30 cellular contexts compared by ENCODE assay signal in the genomic region with DNA sequence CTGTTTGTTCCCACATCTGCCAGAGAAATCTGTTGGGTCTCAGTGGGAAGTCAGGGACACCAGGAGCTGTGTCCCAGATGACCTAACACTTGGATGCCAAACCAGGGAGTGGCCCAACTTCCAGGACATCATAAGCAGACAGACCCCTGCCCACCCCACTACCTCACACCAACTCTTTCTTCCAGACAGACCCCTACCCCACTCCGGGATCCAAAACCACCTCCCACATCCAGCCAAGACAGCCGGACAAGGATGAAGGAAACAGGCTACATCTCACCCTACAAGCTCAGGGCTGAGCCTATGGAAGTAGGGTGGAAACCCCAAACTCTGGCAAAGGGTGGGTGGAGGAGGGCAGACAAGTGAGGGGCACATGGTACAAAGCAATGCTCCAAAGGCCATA. TPM values are rescaled to one million over a fixed set of nuclear protein-coding genes. Genes with fewer than 3 reads are reported as not detected.
DNase-seq lines count a peak whose midpoint lies in the region; ATAC-seq, FAIRE-seq and TF ChIP-seq lines count a peak whose summit lies in the region.
"Had no signal": no experiment of that assay in that cellular context is flagged by ENCODE, and none has a peak within 500 bp of the region (broad histone marks: within the 10 kb centered on the region; RNA-seq: fewer than 3 reads in every experiment).

No MANE protein-coding gene starts in this region.

- in situ Hi-C loops in IMR-90 (cut with MboI; ENCODE audit: low sequenced_read_pairs) = no loop called here

- no TSS peak for BruUV-seq in IMR-90 (replicated peaks; lab: Mats Ljungman, UMichigan)

- no peak overlapping the region for H2AK9ac ChIP-seq in IMR-90 (replicated peaks; ENCODE audit: low read depth, low read length, poor library complexity)

- H3K9me1 ChIP-seq in IMR-90 (ENCODE audit: insufficient read depth, low read length) = peaks cover 14% of the 10 kb centered on the region

- H3K4me2 ChIP-seq in IMR-90 (ENCODE audit: low read depth, low read length) = no peak overlapping the region
- H3K4me2 ChIP-seq in astrocyte (ENCODE audit: low read length) = no peak overlapping the region
- no peak overlapping the region for H3K4me2 ChIP-seq in neural cell (ENCODE audit: low read length)

- 0 out of 2 replicates have a peak, but pooled peaks cover 2% of the 10 kb centered on the region for H3K36me3 ChIP-seq in IMR-90 (ENCODE audit: control insufficient read depth, insufficient read depth, low read length)
- no peaks in the 10 kb centered on the region for H3K36me3 ChIP-seq in astrocyte (ENCODE audit: insufficient read depth, low read length)
- H3K36me3 ChIP-seq in neural cell (ENCODE audit: insufficient read depth, low read length) = no peaks in the 10 kb centered on the region
- peaks cover 12 to 34% (median 22%) of the 10 kb centered on the region in 3 donors for H3K36me3 ChIP-seq in tibial artery
- H3K36me3 ChIP-seq: uterus had no signal

- H2BK20ac ChIP-seq in IMR-90 (ENCODE audit: low read depth, low read length) = no peak overlapping the region

- H3K4me3 Mint-ChIP-seq in astrocyte (ENCODE audit: unreplicated experiment) (peak overlapping the region; percentile 27), chondrocyte (ENCODE audit: unreplicated experiment) (no peak overlapping the region)
- H3K4me3 Mint-ChIP-seq: activated B cell treated with CpG ODN at 0.5 μM for 24 hours; activated T-cell treated with anti-CD3 and anti-CD28 coated beads, Interleukin-2, amount 50 U/mL, for 4 hours had no signal

- H3K27ac Mint-ChIP-seq in astrocyte (ENCODE audit: unreplicated experiment) (no peak overlapping the region), chondrocyte (ENCODE audit: unreplicated experiment) (no peak overlapping the region)
- H3K27ac Mint-ChIP-seq: activated B cell treated with CpG ODN at 0.5 μM for 24 hours had no signal

- no CpG with 5 or more reads among the region's 2 CpGs for WGBS in IMR-90 (ENCODE audit: extremely low coverage in 2 of 2, insufficient read length in 1 of 2), 2 experiments

- H3K9me3 ChIP-seq in IMR-90 (ENCODE audit: control insufficient read depth, insufficient read depth, low read length) = no peaks in the 10 kb centered on the region
- no peaks in the 10 kb centered on the region for H3K9me3 ChIP-seq in astrocyte (ENCODE audit: insufficient read depth, low read depth, low read length)
- no peaks in the 10 kb centered on the region for H3K9me3 ChIP-seq in neural cell (ENCODE audit: low read length)
- no peaks in the 10 kb centered on the region for H3K9me3 ChIP-seq in tibial artery
- H3K9me3 ChIP-seq: Caco-2, uterus had no signal

- intact Hi-C loops in IMR-90 (cut with micrococcal nuclease) (no loop called here), tibial artery (cut with DNase I; ENCODE audit: low total_unique reads) (loop anchor here (5.0 kb wide), 1 partner anchor 47 kb away; the partner anchor contains the start of gene G6PC3)

- H3K4me3 ChIP-seq in IMR-90 (ENCODE audit: insufficient read depth, low read depth, low read length) = no peak overlapping the region
- no peak overlapping the region for H3K4me3 ChIP-seq in astrocyte (ENCODE audit: insufficient read depth, low read depth, low read length)
- H3K4me3 ChIP-seq in neural cell (ENCODE audit: low read length) = peak overlapping the region; percentile 16
- H3K4me3 ChIP-seq in tibial artery = no peak overlapping the region
- H3K4me3 ChIP-seq: uterus had no signal

- H3K36me3 Mint-ChIP-seq in astrocyte (ENCODE audit: low read depth, unreplicated experiment) = peaks cover 14% of the 10 kb centered on the region
- H3K36me3 Mint-ChIP-seq in chondrocyte (ENCODE audit: low read depth) = peaks cover 3% of the 10 kb centered on the region

- no peak for ATAC-seq in IMR-90 (ENCODE audit: low read depth)
- ATAC-seq: activated T-cell treated with anti-CD3 and anti-CD28 coated beads, Interleukin-2, amount 50 U/mL, for 4 hours; left colon; naive thymus-derived CD8-positive, alpha-beta T cell had no signal

- no peak overlapping the region for H3K4ac ChIP-seq in IMR-90 (ENCODE audit: low read depth, low read length)

- no peaks in the 10 kb centered on the region for H3K27me3 ChIP-seq in IMR-90 (ENCODE audit: control insufficient read depth, insufficient read depth, low read length)
- no peaks in the 10 kb centered on the region for H3K27me3 ChIP-seq in astrocyte (ENCODE audit: insufficient read depth, low read length)
- H3K27me3 ChIP-seq in neural cell (ENCODE audit: insufficient read depth, low read depth, low read length) = no peaks in the 10 kb centered on the region
- no peaks in the 10 kb centered on the region for H3K27me3 ChIP-seq in tibial artery
- H3K27me3 ChIP-seq: uterus had no signal

- H3K23ac ChIP-seq in IMR-90 (ENCODE audit: low read depth, low read length) = no peak overlapping the region

- H3K4me1 ChIP-seq in IMR-90 (ENCODE audit: control insufficient read depth, insufficient read depth, low read length) (peaks cover 5% of the 10 kb centered on the region; the same call in 1 of the 2 replicates), astrocyte (ENCODE audit: insufficient read depth, low read length) (peaks cover 7% of the 10 kb centered on the region), tibial artery (peaks cover 0 to 84% (median 57%) of the 10 kb centered on the region in 4 donors)

- no peak overlapping the region for H2BK5ac ChIP-seq in IMR-90 (ENCODE audit: low read depth, low read length, poor library complexity, severe bottlenecking)

- no peaks in the 10 kb centered on the region for H3F3A ChIP-seq in neural cell (ENCODE audit: insufficient read depth, low read length, poor library complexity, severe bottlenecking)

- no peaks in the 10 kb centered on the region for H3K9me3 Mint-ChIP-seq in astrocyte (ENCODE audit: unreplicated experiment)
- no peaks in the 10 kb centered on the region for H3K9me3 Mint-ChIP-seq in chondrocyte (ENCODE audit: low read depth)
- H3K9me3 Mint-ChIP-seq: activated B cell treated with CpG ODN at 0.5 μM for 24 hours; activated T-cell treated with anti-CD3 and anti-CD28 coated beads, Interleukin-2, amount 50 U/mL, for 4 hours; H9; immature natural killer cell; naive thymus-derived CD8-positive, alpha-beta T cell had no signal

- H3K9ac ChIP-seq in IMR-90 (ENCODE audit: low read depth, low read length) (no peak overlapping the region), astrocyte (ENCODE audit: low read length) (no peak overlapping the region), neural cell (ENCODE audit: low read length) (no peak overlapping the region)

- no peak for TF ChIP-seq POLR2A in IMR-90 (IDR thresholded peaks at IDR 0.05; ENCODE audit: low read depth, low read length)

- no peak overlapping the region for H4K91ac ChIP-seq in IMR-90 (ENCODE audit: insufficient read depth, low read depth, low read length)

- no peak overlapping the region for H3K14ac ChIP-seq in IMR-90 (replicated peaks; ENCODE audit: low read depth, low read length)

- H4K20me1 ChIP-seq in IMR-90 (ENCODE audit: insufficient read depth, low read length) (peaks cover 52% of the 10 kb centered on the region), astrocyte (ENCODE audit: insufficient read depth, low read length) (peaks cover 69% of the 10 kb centered on the region), neural cell (ENCODE audit: insufficient read depth) (peaks cover 11% of the 10 kb centered on the region)

- TF ChIP-seq EP300 in neural cell (conservative IDR thresholded peaks at IDR 0.05; ENCODE audit: poor library complexity, severe bottlenecking) = no peak

- H3K18ac ChIP-seq in IMR-90 (ENCODE audit: low read depth, low read length) = no peak overlapping the region

- POLR2A ChIA-PET in IMR-90 (lab: Charles Lee; ENCODE audit: unreplicated experiment) = no interaction called here

- H2BK15ac ChIP-seq in IMR-90 (ENCODE audit: low read depth, low read length) = no peak overlapping the region

- CTCF ChIA-PET in IMR-90 (lab: Yijun Ruan, JAX) = no interaction called here

- H3K4me1 Mint-ChIP-seq in astrocyte (ENCODE audit: low read depth, unreplicated experiment) (peaks cover 22% of the 10 kb centered on the region), chondrocyte (ENCODE audit: low read depth) (peaks cover 23% of the 10 kb centered on the region)

- DNase-seq in IMR-90 (no peak), astrocyte (ENCODE audit: low read depth) (no peak), tibial artery (no peak), HuH-7 (ENCODE audit: low spot score) (no peak), chondrocyte (ENCODE audit: low spot score) (no peak), HUDEP-2 (lab: John Stamatoyannopoulos, UW; ENCODE audit: unreplicated experiment in 76 of 76) (no peak)
- DNase-seq: activated B cell treated with CpG ODN at 0.5 μM for 24 hours; activated CD4-positive, alpha-beta T cell treated with anti-CD3 and anti-CD28 coated beads, Interleukin-2, amount 50 U/mL, for 1 hour; activated T-cell treated with anti-CD3 and anti-CD28 coated beads, Interleukin-2, amount 50 U/mL, for 4 hours; C1 segment of cervical spinal cord; Caco-2; H9; immature natural killer cell; left colon; MV-4-11; NCI-H1436 treated with DMSO at 0.1 percent for 48 hours; NCI-H2081 treated with DMSO at 0.1 percent for 48 hours; NCI-H345; stimulated activated naive CD4-positive, alpha-beta T cell; uterus had no signal

- FAIRE-seq in astrocyte (lab: Jason Lieb, UNC) = no peak
- FAIRE-seq: endothelial cell of umbilical vein, G401.6, RCC 7860 had no signal

- H3K79me1 ChIP-seq in IMR-90 (ENCODE audit: low read depth in 1 of 2, low read length in 2 of 2) = peaks cover 11 to 85% of the 10 kb centered on the region in 2 experiments

- H3K79me2 ChIP-seq in astrocyte (ENCODE audit: insufficient read depth, low read length) (peaks cover 30% of the 10 kb centered on the region), neural cell (replicated peaks; ENCODE audit: insufficient read depth, low read length) (peaks cover 53% of the 10 kb centered on the region)

- TF ChIP-seq RAD21 in IMR-90 (IDR thresholded peaks at IDR 0.05; ENCODE audit: low read length) (no peak), neural cell (conservative IDR thresholded peaks at IDR 0.05) (no peak)

- TF ChIP-seq CTCF in IMR-90 (conservative IDR thresholded peaks at IDR 0.05; ENCODE audit: low read depth, low read length) (no peak), astrocyte (IDR thresholded peaks at IDR 0.05; ENCODE audit: insufficient read depth, low read depth, low read length) (no peak), neural cell (IDR thresholded peaks at IDR 0.05; ENCODE audit: poor library complexity, severe bottlenecking) (no peak), tibial artery (IDR thresholded peaks at IDR 0.05) (no peak), chondrocyte (IDR thresholded peaks at IDR 0.05) (no peak)

- no peak overlapping the region for H3K56ac ChIP-seq in IMR-90 (ENCODE audit: extremely low read depth, insufficient read depth, low read length)

- no peak overlapping the region for H2BK120ac ChIP-seq in IMR-90 (ENCODE audit: low read depth, low read length)

- dilution Hi-C loops in IMR-90 (cut with HindIII; ENCODE audit: low sequenced_read_pairs, unreplicated experiment) = no loop called here

- no peak overlapping the region for H3K27ac ChIP-seq in IMR-90 (ENCODE audit: insufficient read depth, low read length)
- H3K27ac ChIP-seq in astrocyte (ENCODE audit: low read depth, low read length) = no peak overlapping the region
- H3K27ac ChIP-seq in neural cell (ENCODE audit: low read length) = no peak overlapping the region
- peak overlapping the region; percentile 23 to 98 for H3K27ac ChIP-seq in tibial artery

- no peaks in the 10 kb centered on the region for H3K9me2 ChIP-seq in neural cell (ENCODE audit: insufficient read depth, low read length)

- H2AFZ ChIP-seq in IMR-90 (replicated peaks; ENCODE audit: low read length, poor library complexity) (no peak overlapping the region), astrocyte (ENCODE audit: low read depth, low read length) (no peak overlapping the region), neural cell (ENCODE audit: low read depth, low read length) (no peak overlapping the region)

- no peak overlapping the region for H4K8ac ChIP-seq in IMR-90 (ENCODE audit: low read depth in 2 of 2, low read length in 2 of 2)

- H4K5ac ChIP-seq in IMR-90 (ENCODE audit: low read depth, low read length) = no peak overlapping the region

- H3K27me3 Mint-ChIP-seq in astrocyte (ENCODE audit: low read depth, unreplicated experiment) (peaks cover 6% of the 10 kb centered on the region), chondrocyte (ENCODE audit: low read depth) (no peaks in the 10 kb centered on the region)
- H3K27me3 Mint-ChIP-seq: activated B cell treated with CpG ODN at 0.5 μM for 24 hours; naive thymus-derived CD8-positive, alpha-beta T cell had no signal

- H2AK5ac ChIP-seq in IMR-90 (ENCODE audit: low read depth, low read length) = 0 out of 2 replicates have a peak overlapping the region, but pooled peaks have one; percentile 21

RNA-seq across cellular contexts. Expression of gene HDAC5, which starts 3.6 kb away (rescaled TPM):
- total RNA-seq in IMR-90 (2012; rRNA removed) = 61.3 and 71.4 TPM in 2 replicates
- 47.0 and 50.0 TPM in 2 replicates for polyA plus RNA-seq in IMR-90 (2012; rRNA removed)
- polyA plus RNA-seq in IMR-90 (2012; cell fraction: cytosol; rRNA removed) = 21.2 and 58.0 TPM in 2 replicates
- 87.7 and 169 TPM in 2 replicates for polyA plus RNA-seq in IMR-90 (2012; cell fraction: nucleus; rRNA removed; ENCODE audit: low replicate concordance)
- total RNA-seq in astrocyte = 18.7 and 21.6 TPM in 2 replicates
- polyA plus RNA-seq in neural cell = 93.0 and 97.8 TPM in 2 replicates
- polyA minus RNA-seq in neural cell = 90.8 and 111 TPM in 2 replicates
- total RNA-seq in chondrocyte = 46.3 to 51.2 TPM (median 47.0 TPM) in 3 replicates

RNA-seq across cellular contexts. Expression of gene HROB, which starts 21.9 kb away (rescaled TPM):
- 2.8 and 3.2 TPM in 2 replicates for total RNA-seq in IMR-90 (2012; rRNA removed)
- 4.0 and 4.4 TPM in 2 replicates for polyA plus RNA-seq in IMR-90 (2012; rRNA removed)
- 1.8 TPM in 2 replicates for polyA plus RNA-seq in IMR-90 (2012; cell fraction: cytosol; rRNA removed)
- 6.9 and 8.0 TPM in 2 replicates for polyA plus RNA-seq in IMR-90 (2012; cell fraction: nucleus; rRNA removed; ENCODE audit: low replicate concordance)
- total RNA-seq in astrocyte = 1.6 and 2.3 TPM in 2 replicates
- 1.3 TPM in 2 replicates for polyA plus RNA-seq in neural cell
- 1.5 and 1.7 TPM in 2 replicates for polyA minus RNA-seq in neural cell
- total RNA-seq in chondrocyte = 1.3 to 2.8 TPM (median 2.0 TPM) in 3 replicates

RNA-seq across cellular contexts. Expression of gene G6PC3, which starts 49.3 kb away (rescaled TPM):
- total RNA-seq in IMR-90 (2012; rRNA removed) = 19.4 and 20.4 TPM in 2 replicates
- polyA plus RNA-seq in IMR-90 (2012; rRNA removed) = 107 and 127 TPM in 2 replicates
- 87.5 and 210 TPM in 2 replicates for polyA plus RNA-seq in IMR-90 (2012; cell fraction: cytosol; rRNA removed)
- 49.2 and 86.8 TPM in 2 replicates for polyA plus RNA-seq in IMR-90 (2012; cell fraction: nucleus; rRNA removed; ENCODE audit: low replicate concordance)
- 94.5 and 98.5 TPM in 2 replicates for total RNA-seq in astrocyte
- 10.8 and 16.7 TPM in 2 replicates for polyA plus RNA-seq in neural cell
- 19.3 and 22.2 TPM in 2 replicates for polyA minus RNA-seq in neural cell
- total RNA-seq in chondrocyte = 52.3 to 70.5 TPM (median 59.2 TPM) in 3 replicates

RNA-seq across cellular contexts. Expression of gene ASB16, which starts 50.7 kb away (rescaled TPM):
- total RNA-seq in IMR-90 (2012; rRNA removed) (not detected in 2 replicates), astrocyte (not detected in 2 replicates), chondrocyte (not detected in 3 replicates)
- polyA plus RNA-seq in IMR-90 (2012; rRNA removed) (0.05 and 0.06 TPM in 2 replicates), neural cell (not detected in 2 replicates)
- polyA plus RNA-seq in IMR-90 (2012; cell fraction: cytosol; rRNA removed) = 0.04 and 0.13 TPM in 2 replicates
- polyA plus RNA-seq in IMR-90 (2012; cell fraction: nucleus; rRNA removed; ENCODE audit: low replicate concordance) = 0.15 and 0.34 TPM in 2 replicates
- polyA minus RNA-seq in neural cell = not detected in 2 replicates
- total RNA-seq: activated B cell treated with CpG ODN at 0.5 μM for 24 hours; Caco-2; dermis microvascular lymphatic vessel endothelial cell; endothelial cell of umbilical vein; lung microvascular endothelial cell; mononuclear cell; naive thymus-derived CD8-positive, alpha-beta T cell; temporal lobe had no signal
- polyA plus RNA-seq: AG04450, endothelial cell of umbilical vein had no signal

RNA-seq across cellular contexts. Expression of gene LSM12, which starts 53.3 kb away (rescaled TPM):
- total RNA-seq in IMR-90 (2012; rRNA removed) (41.0 and 50.3 TPM in 2 replicates), astrocyte (77.0 and 90.5 TPM in 2 replicates), chondrocyte (48.3 to 51.0 TPM (median 49.7 TPM) in 3 replicates)
- polyA plus RNA-seq in IMR-90 (2012; rRNA removed) (37.6 and 38.0 TPM in 2 replicates), neural cell (9.6 and 12.0 TPM in 2 replicates)
- 20.3 and 21.4 TPM in 2 replicates for polyA plus RNA-seq in IMR-90 (2012; cell fraction: cytosol; rRNA removed)
- 8.8 and 29.9 TPM in 2 replicates for polyA plus RNA-seq in IMR-90 (2012; cell fraction: nucleus; rRNA removed; ENCODE audit: low replicate concordance)
- 25.2 and 26.8 TPM in 2 replicates for polyA minus RNA-seq in neural cell

Comparison
In these comparisons a context has a peak if more than half of its experiments do, and no peak if none do; other contexts are left out.
1. H3K27ac ChIP-seq: peak in tibial artery (2 of 2); none in IMR-90 (single experiment), astrocyte (single experiment) and neural cell (single experiment).